In the genomic region with DNA sequence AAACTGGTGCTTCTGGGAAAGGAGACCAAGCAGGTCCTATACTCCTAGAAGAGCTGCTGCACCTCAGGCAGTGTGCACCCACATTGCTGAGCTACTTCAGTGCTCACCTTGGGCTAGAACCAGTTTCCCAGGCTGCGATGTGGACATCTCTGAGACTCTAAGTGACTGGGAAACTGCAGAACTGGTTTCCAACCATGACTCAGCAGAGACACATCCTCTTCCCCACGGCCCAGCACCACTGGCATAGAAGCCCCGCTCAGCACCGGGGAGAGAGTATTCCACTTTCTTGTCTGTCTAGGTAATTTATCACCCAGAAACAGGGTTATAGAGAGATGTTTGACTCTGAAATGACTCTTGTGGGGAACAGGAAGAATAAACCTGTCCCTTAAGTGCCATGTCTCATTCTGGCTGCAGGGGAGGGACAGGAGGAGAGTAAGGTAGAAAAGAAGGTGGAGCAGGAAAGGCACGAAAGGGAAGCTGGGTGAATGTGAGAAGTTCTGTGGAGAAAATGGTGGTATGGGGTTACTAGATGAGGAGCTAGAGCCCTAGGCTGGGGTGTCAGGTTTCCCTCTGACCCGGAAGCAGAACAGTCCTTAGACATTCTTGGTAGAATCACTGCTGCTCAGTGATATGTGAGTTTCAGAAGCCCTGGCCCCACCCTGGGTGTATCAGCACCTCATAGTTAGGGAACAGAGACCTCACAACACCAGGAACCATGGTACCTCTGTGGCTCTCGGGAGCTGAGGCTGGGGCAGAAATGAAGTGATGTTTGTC, we compare ENCODE assay signal across 15 cellular contexts.
DNase-seq lines count a peak whose midpoint lies in the region; ATAC-seq lines count a peak whose summit lies in the region.
"Had no signal": no experiment of that assay in that cellular context is flagged by ENCODE, and none has a peak within 500 bp of the region (broad histone marks: within the 10 kb centered on the region; RNA-seq: fewer than 3 reads in every experiment).

No MANE protein-coding gene starts in this region.

- H4K5ac ChIP-seq in mesendoderm (ENCODE audit: low read length), result no peak overlapping the region

- H3K18ac ChIP-seq in mesendoderm (ENCODE audit: low read length), result no peak overlapping the region

- H2AK5ac ChIP-seq in mesendoderm (ENCODE audit: low read length), result no peak overlapping the region

- no peak overlapping the region for H2BK120ac ChIP-seq in mesendoderm (ENCODE audit: low read depth, low read length)

- H2BK15ac ChIP-seq in mesendoderm (replicated peaks; ENCODE audit: low read depth), result no peak overlapping the region

- no peak overlapping the region for H3K9ac ChIP-seq in mesendoderm (ENCODE audit: low read length)
- H3K9ac ChIP-seq: parathyroid adenoma had no signal

- H3K79me2 ChIP-seq in mesendoderm (ENCODE audit: control insufficient read depth, insufficient read depth, low read length), result no peaks in the 10 kb centered on the region
- H3K79me2 ChIP-seq: parathyroid adenoma had no signal

- H3K27me3 ChIP-seq in mesendoderm (ENCODE audit: insufficient read depth, low read length, poor library complexity), result no peaks in the 10 kb centered on the region

- H3K4me2 ChIP-seq in mesendoderm (ENCODE audit: low read length), result no peak overlapping the region

- H3K36me3 ChIP-seq in mesendoderm (ENCODE audit: control insufficient read depth, insufficient read depth, low read length), result no peaks in the 10 kb centered on the region

- no peak overlapping the region for H3K27ac ChIP-seq in mesendoderm (ENCODE audit: low read depth, low read length)
- H3K27ac ChIP-seq: parathyroid adenoma had no signal

- WGBS in mesendoderm (ENCODE audit: extremely low coverage, insufficient coverage, low lambda C conversion rate), result no CpG with 5 or more reads among the region's 7 CpGs

- H3K4me1 ChIP-seq in mesendoderm (ENCODE audit: control insufficient read depth, low read depth, low read length), result no peaks in the 10 kb centered on the region
- H3K4me1 ChIP-seq: parathyroid adenoma had no signal

- ATAC-seq in HG02938 (IDR thresholded peaks at IDR 0.05; ENCODE audit: unreplicated experiment) (peak; percentile 44), GM19467 (IDR thresholded peaks at IDR 0.05; ENCODE audit: unreplicated experiment) (no peak), HG03571 (IDR thresholded peaks at IDR 0.05; ENCODE audit: unreplicated experiment) (no peak), GM21576 (IDR thresholded peaks at IDR 0.05; ENCODE audit: unreplicated experiment) (no peak)
- ATAC-seq: stimulated activated effector memory CD8-positive, alpha-beta T cell treated with anti-CD3 and anti-CD28 coated beads, Interleukin-12 subunit alpha, Interleukin-12 subunit beta, amount 100 ng/mL, for 72 hours had no signal

- peak; percentile 12 for DNase-seq in GM04504 (ENCODE audit: low read depth)
- DNase-seq in astrocyte of the hippocampus (ENCODE audit: low read depth, low spot score), result peak; percentile 23
- DNase-seq in mesendoderm, result peak; percentile 28
- no peak for DNase-seq in amniotic stem cell (lab: John Stamatoyannopoulos, UW)
- DNase-seq: activated CD8-positive, alpha-beta memory T cell treated with anti-CD3 and anti-CD28 coated beads for 24 hours; dermis blood vessel endothelial cell; GF-D8; NCI-H187; NK-92 treated with Interleukin-12 subunit alpha and Interleukin-12 subunit beta, amount 100 ng/mL, for 24 hours had no signal

- no peak overlapping the region for H4K8ac ChIP-seq in mesendoderm (ENCODE audit: low read depth, low read length)

- H3K23ac ChIP-seq in mesendoderm (ENCODE audit: low read length), result no peak overlapping the region

- H2BK5ac ChIP-seq in mesendoderm (ENCODE audit: low read length), result no peak overlapping the region

- no peaks in the 10 kb centered on the region for H3K79me1 ChIP-seq in mesendoderm (ENCODE audit: low read length)

- no peak overlapping the region for H3K56ac ChIP-seq in mesendoderm (ENCODE audit: low read length)

- no peak overlapping the region for H3K4me3 ChIP-seq in mesendoderm (ENCODE audit: low read length)

- H3K4ac ChIP-seq in mesendoderm (ENCODE audit: low read depth, low read length), result no peak overlapping the region
